8 cellular contexts compared by ENCODE assay signal in genomic region chr19:13847033-13847899, GRCh38. TPM values are rescaled to one million over a fixed set of nuclear protein-coding genes. Genes with fewer than 3 reads are reported as not detected.
A peak's percentile ranks its signal among the peaks of the same experiment; 100 is the strongest.
DNase-seq lines count a peak whose midpoint lies in the region; ATAC-seq and TF ChIP-seq lines count a peak whose summit lies in the region.

No MANE protein-coding gene starts in this region.

- H3K4me3 Mint-ChIP-seq in activated naive CD4-positive, alpha-beta T cell treated with anti-CD3 and anti-CD28 coated beads, Interleukin-2, amount 50 U/mL, for 24 hours = peak overlapping the region; percentile 90
- no peak overlapping the region for H3K4me3 Mint-ChIP-seq in glutamatergic neuron (ENCODE audit: unreplicated experiment)

- H3K9me3 ChIP-seq in GM23248 (ENCODE audit: low read depth) = no peaks in the 10 kb centered on the region
- H3K9me3 ChIP-seq in SK-N-MC (ENCODE audit: low read depth, low read length) = no peaks in the 10 kb centered on the region
- H3K9me3 ChIP-seq in ovary = no peaks in the 10 kb centered on the region
- no peaks in the 10 kb centered on the region for H3K9me3 ChIP-seq in thoracic aorta

- H3K4me1 ChIP-seq in GM23248 (ENCODE audit: insufficient read depth) (peaks cover 43% of the 10 kb centered on the region), ovary (ENCODE audit: insufficient read depth) (peaks cover 14% of the 10 kb centered on the region), thoracic aorta (ENCODE audit: control insufficient read depth in 1 of 2, low read depth in 2 of 2) (peaks cover 45 to 73% of the 10 kb centered on the region in 2 donors)

- H2AFZ ChIP-seq in GM23248 = no peak overlapping the region

- peaks cover 65% of the 10 kb centered on the region for H3K4me1 Mint-ChIP-seq in activated naive CD4-positive, alpha-beta T cell treated with anti-CD3 and anti-CD28 coated beads, Interleukin-2, amount 50 U/mL, for 24 hours
- peaks cover 4% of the 10 kb centered on the region for H3K4me1 Mint-ChIP-seq in glutamatergic neuron (ENCODE audit: low read depth, unreplicated experiment)

- H4K20me1 ChIP-seq in GM23248 (ENCODE audit: insufficient read depth) = no peaks in the 10 kb centered on the region

- TF ChIP-seq CTCF in glutamatergic neuron (IDR thresholded peaks at IDR 0.05; ENCODE audit: partially characterized antibody, unreplicated experiment) = peak; percentile 29
- TF ChIP-seq CTCF in ovary (IDR thresholded peaks at IDR 0.05) = peak in 2 of 3 donors; percentile 67 to 68
- TF ChIP-seq CTCF in thoracic aorta (IDR thresholded peaks at IDR 0.05) = no peak

- H3K79me2 ChIP-seq in GM23248 (ENCODE audit: insufficient read depth) = peaks cover 12% of the 10 kb centered on the region

- H3F3A ChIP-seq in GM23248 (ENCODE audit: insufficient read depth) = peaks cover 43% of the 10 kb centered on the region

- H3K4me3 ChIP-seq in GM23248 (peak overlapping the region; percentile 72), SK-N-MC (peak overlapping the region; percentile 82), ovary (peak overlapping the region; percentile 62), thoracic aorta (peak overlapping the region; percentile 78)

- peak; percentile 90 for TF ChIP-seq POLR2A in ovary (IDR thresholded peaks at IDR 0.05)

- intact Hi-C loops in ovary (cut with DNase I) = loop anchor here in 2 of 4 donors (10.0 kb wide), 2 partner anchors 52 to 1062 kb away; partner anchors contain the start of gene ZSWIM4 (in 1 of the 2)

- no peaks in the 10 kb centered on the region for H3K9me3 Mint-ChIP-seq in activated naive CD4-positive, alpha-beta T cell treated with anti-CD3 and anti-CD28 coated beads, Interleukin-2, amount 50 U/mL, for 24 hours
- peaks cover 2% of the 10 kb centered on the region for H3K9me3 Mint-ChIP-seq in glutamatergic neuron (ENCODE audit: unreplicated experiment)

- in situ Hi-C loops in GM23248 (cut with MboI) = no loop called here

- H3K4me2 ChIP-seq in GM23248 (ENCODE audit: unreplicated experiment) = peak overlapping the region; percentile 82

- DNase-seq in DMS53 treated with DMSO at 0.1 percent for 48 hours (lab: John Stamatoyannopoulos, UW; ENCODE audit: unreplicated experiment) (peak; percentile 75), GM23248 (peak; percentile 98), M059J (ENCODE audit: low read depth) (peak; percentile 94), SK-N-MC (ENCODE audit: low read depth, low spot score) (peak; percentile 74), glutamatergic neuron (peak; percentile 86), ovary (peak; percentile 96 to 97 (median 97)), thoracic aorta (ENCODE audit: low spot score) (peak; percentile 84)

- no peaks in the 10 kb centered on the region for H3K36me3 ChIP-seq in GM23248 (ENCODE audit: low read depth)
- H3K36me3 ChIP-seq in SK-N-MC (ENCODE audit: insufficient read depth, low read length) = no peaks in the 10 kb centered on the region
- H3K36me3 ChIP-seq in ovary = no peaks in the 10 kb centered on the region
- no peaks in the 10 kb centered on the region for H3K36me3 ChIP-seq in thoracic aorta

- H3K27me3 ChIP-seq in GM23248 (replicated peaks; ENCODE audit: insufficient read depth) (no peaks in the 10 kb centered on the region), ovary (no peaks in the 10 kb centered on the region), thoracic aorta (replicated peaks; ENCODE audit: insufficient read depth) (no peaks in the 10 kb centered on the region)

- WGBS in GM23248 (ENCODE audit: low coverage in 1 of 2, low lambda C conversion rate in 2 of 2, missing lambda C conversion rate in 2 of 2), 2 experiments = 1% methylated on average over 20 to 35 of the region's 46 CpGs
- WGBS in ovary, 3 donors = 1 to 2% (median 1%) methylated on average over 30 to 46 of the region's 46 CpGs

- no peaks in the 10 kb centered on the region for H3K27me3 Mint-ChIP-seq in activated naive CD4-positive, alpha-beta T cell treated with anti-CD3 and anti-CD28 coated beads, Interleukin-2, amount 50 U/mL, for 24 hours
- peaks cover 4% of the 10 kb centered on the region for H3K27me3 Mint-ChIP-seq in glutamatergic neuron (ENCODE audit: unreplicated experiment)

- no peaks in the 10 kb centered on the region for H3K36me3 Mint-ChIP-seq in activated naive CD4-positive, alpha-beta T cell treated with anti-CD3 and anti-CD28 coated beads, Interleukin-2, amount 50 U/mL, for 24 hours
- no peaks in the 10 kb centered on the region for H3K36me3 Mint-ChIP-seq in glutamatergic neuron (ENCODE audit: unreplicated experiment)

- peak; percentile 23 for TF ChIP-seq EP300 in ovary (IDR thresholded peaks at IDR 0.05)

- no peaks in the 10 kb centered on the region for H3K9me2 ChIP-seq in GM23248 (ENCODE audit: insufficient read depth)

- H3K9ac ChIP-seq in GM23248 (peak overlapping the region; percentile 99), SK-N-MC (ENCODE audit: insufficient read length) (peak overlapping the region; percentile 93)

- peak overlapping the region; percentile 96 for H3K27ac Mint-ChIP-seq in activated naive CD4-positive, alpha-beta T cell treated with anti-CD3 and anti-CD28 coated beads, Interleukin-2, amount 50 U/mL, for 24 hours
- peak overlapping the region; percentile 75 for H3K27ac Mint-ChIP-seq in glutamatergic neuron (ENCODE audit: unreplicated experiment)

- H3K27ac ChIP-seq in GM23248 = peak overlapping the region; percentile 100
- H3K27ac ChIP-seq in SK-N-MC = peak overlapping the region; percentile 99
- peak overlapping the region; percentile 98 to 99 for H3K27ac ChIP-seq in ovary
- peak overlapping the region; percentile 99 to 100 for H3K27ac ChIP-seq in thoracic aorta

- ATAC-seq in thoracic aorta (ENCODE audit: insufficient number of reproducible peaks, low FRiP score, low read depth) = peak; percentile 49

RNA-seq across cellular contexts. Expression of gene NANOS3, which starts 29.7 kb away (rescaled TPM):
- not detected in 2 replicates for total RNA-seq in GM23248 (2014; rRNA removed; shearing (Covaris generic))
- polyA plus RNA-seq in GM23248 (2016; fragmentation: Nextera tagmentation; extraction: Ambion mirVana) = 2.7 TPM in 2 replicates
- total RNA-seq in M059J (2014; rRNA removed; shearing (Covaris generic)) = not detected in 2 replicates
- total RNA-seq in glutamatergic neuron (ENCODE audit: unreplicated experiment) = not detected
- total RNA-seq in ovary = 1 to 10 TPM in 3 of 7 donors, under 1 TPM in 1, not detected in 3; 0.98 to 2.4 (median 1.3) TPM
- under 1 TPM in 1 of 2 donors, not detected in 1; 0.30 TPM for polyA plus RNA-seq in ovary
- total RNA-seq in thoracic aorta = not detected

RNA-seq across cellular contexts. Expression of gene ZSWIM4, which starts 52.0 kb away (rescaled TPM):
- total RNA-seq in GM23248 (2014; rRNA removed; shearing (Covaris generic)) = 2.9 and 3.0 TPM in 2 replicates
- polyA plus RNA-seq in GM23248 (2016; fragmentation: Nextera tagmentation; extraction: Ambion mirVana) (0.35 and 0.81 TPM in 2 replicates), ovary (1 to 10 TPM; 1.2 to 3.8 TPM)
- 3.6 and 12.2 TPM in 2 replicates for total RNA-seq in M059J (2014; rRNA removed; shearing (Covaris generic))
- total RNA-seq in glutamatergic neuron (ENCODE audit: unreplicated experiment) (46.0 TPM), ovary (1 to 10 TPM; 2.6 to 7.9 (median 4.6) TPM), thoracic aorta (10 to 100 TPM in 1 of 2 donors, 1 to 10 TPM in 1; 9.5 to 11.8 TPM)

RNA-seq across cellular contexts. Expression of gene BRME1, which starts 58.7 kb away (rescaled TPM):
- 0.11 TPM in 1 of 2 replicates, not detected in the other for total RNA-seq in GM23248 (2014; rRNA removed; shearing (Covaris generic))
- 0.63 and 2.1 TPM in 2 replicates for polyA plus RNA-seq in GM23248 (2016; fragmentation: Nextera tagmentation; extraction: Ambion mirVana)
- 2.3 and 3.2 TPM in 2 replicates for total RNA-seq in M059J (2014; rRNA removed; shearing (Covaris generic))
- 4.6 TPM for total RNA-seq in glutamatergic neuron (ENCODE audit: unreplicated experiment)
- total RNA-seq in ovary = 1 to 10 TPM; 1.3 to 3.7 (median 2.3) TPM
- 1 to 10 TPM in 1 of 2 donors, under 1 TPM in 1; 0.57 to 2.8 TPM for polyA plus RNA-seq in ovary
- 1 to 10 TPM in 1 of 2 donors, not detected in 1; 3.7 TPM for total RNA-seq in thoracic aorta

RNA-seq across cellular contexts. Expression of gene CC2D1A, which starts 58.7 kb away (rescaled TPM):
- total RNA-seq in GM23248 (2014; rRNA removed; shearing (Covaris generic)) = 20.6 and 22.8 TPM in 2 replicates
- polyA plus RNA-seq in GM23248 (2016; fragmentation: Nextera tagmentation; extraction: Ambion mirVana) (15.8 and 16.9 TPM in 2 replicates), ovary (10 to 100 TPM; 13.1 to 24.1 TPM)
- 18.2 and 25.1 TPM in 2 replicates for total RNA-seq in M059J (2014; rRNA removed; shearing (Covaris generic))
- total RNA-seq in glutamatergic neuron (ENCODE audit: unreplicated experiment) (56.3 TPM), ovary (10 to 100 TPM; 21.0 to 38.1 (median 29.7) TPM), thoracic aorta (10 to 100 TPM; 29.5 to 38.7 TPM)

Comparison
In these comparisons a context has a peak if more than half of its experiments do, and no peak if none do; other contexts are left out.
1. Peak in every context shown above with its lines: DNase-seq, ATAC-seq, H3K4me3 ChIP-seq and H3K27ac ChIP-seq.